ENCODE assay signal across 17 cellular contexts in genomic region chr1:203668401-203668800, GRCh38. TPM values are rescaled to one million over a fixed set of nuclear protein-coding genes. Genes with fewer than 3 reads are reported as not detected.
DNase-seq lines count a peak whose midpoint lies in the region; ATAC-seq and TF ChIP-seq lines count a peak whose summit lies in the region.
"Had no signal": no experiment of that assay in that cellular context is flagged by ENCODE, and none has a peak within 500 bp of the region (broad histone marks: within the 10 kb centered on the region; RNA-seq: fewer than 3 reads in every experiment).

No MANE protein-coding gene starts in this region.

- H3K4me3 ChIP-seq in ascending aorta (no peak overlapping the region), right lobe of liver (no peak overlapping the region), subcutaneous abdominal adipose tissue (ENCODE audit: low read depth in 1 of 5, low read length in 5 of 5) (no peak overlapping the region)
- H3K4me3 ChIP-seq: cardiac muscle cell had no signal

- H3K4me3 Mint-ChIP-seq in HFFc6, result no peak overlapping the region
- H3K4me3 Mint-ChIP-seq: activated CD4-positive, alpha-beta memory T cell treated with anti-CD3 and anti-CD28 coated beads, Interleukin-2, amount 10 ng/mL, durations not matched to agents 7 days and 5 days had no signal

- H3K27ac ChIP-seq in ascending aorta (peak overlapping the region; percentile 81 to 85), right lobe of liver (peak overlapping the region in 2 of 3 donors; percentile 10 to 47), subcutaneous abdominal adipose tissue (ENCODE audit: low read depth, low read length) (peak overlapping the region; percentile 97)
- H3K27ac ChIP-seq: cardiac muscle cell, epithelial cell of prostate had no signal

- peaks cover 25 to 60% of the 10 kb centered on the region in 2 donors for H3K4me1 ChIP-seq in ascending aorta
- H3K4me1 ChIP-seq in right lobe of liver, result peaks cover 0 to 26% (median 8%) of the 10 kb centered on the region in 4 donors
- peaks cover 32 to 87% (median 73%) of the 10 kb centered on the region in 5 donors for H3K4me1 ChIP-seq in subcutaneous abdominal adipose tissue (ENCODE audit: control insufficient read depth in 5 of 5, insufficient read depth in 5 of 5, low read length in 5 of 5)

- H3K4me1 Mint-ChIP-seq in HFFc6 (ENCODE audit: low read depth), result peaks cover 90% of the 10 kb centered on the region

- intact Hi-C loops in ascending aorta (cut with DNase I), result loop anchor here (2.0 kb wide), 1 partner anchor 24 kb away; no protein-coding TSS in a partner anchor
- intact Hi-C loops in right lobe of liver (cut with DNase I), result no loop called here

- no peaks in the 10 kb centered on the region for H3K36me3 ChIP-seq in ascending aorta
- no peaks in the 10 kb centered on the region for H3K36me3 ChIP-seq in right lobe of liver
- H3K36me3 ChIP-seq in subcutaneous abdominal adipose tissue (ENCODE audit: control insufficient read depth in 5 of 5, insufficient read depth in 5 of 5, low read length in 5 of 5), result peaks cover 0 to 13% (median 7%) of the 10 kb centered on the region in 5 donors
- H3K36me3 ChIP-seq: cardiac muscle cell had no signal

- H3K27me3 Mint-ChIP-seq in HFFc6 (ENCODE audit: insufficient read depth), result peaks cover 10% of the 10 kb centered on the region
- H3K27me3 Mint-ChIP-seq: activated CD4-positive, alpha-beta memory T cell treated with anti-CD3 and anti-CD28 coated beads, Interleukin-2, amount 10 ng/mL, durations not matched to agents 7 days and 5 days had no signal

- ATAC-seq in right lobe of liver (peak; percentile 83 to 93 (median 91)), GM19035 (IDR thresholded peaks at IDR 0.05; ENCODE audit: unreplicated experiment) (no peak)

- no peak for TF ChIP-seq CTCF in HFFc6 (IDR thresholded peaks at IDR 0.05)
- no peak for TF ChIP-seq CTCF in ascending aorta (IDR thresholded peaks at IDR 0.05)
- TF ChIP-seq CTCF in right lobe of liver (IDR thresholded peaks at IDR 0.05), result no peak

- TF ChIP-seq POLR2A in right lobe of liver (IDR thresholded peaks at IDR 0.05), result no peak

- peak overlapping the region in 1 of 5 donors; percentile 3 for H3K9ac ChIP-seq in subcutaneous abdominal adipose tissue (ENCODE audit: low read length in 5 of 5)

- WGBS in right lobe of liver (ENCODE audit: insufficient coverage, low coverage, low lambda C conversion rate, missing lambda C conversion rate), result 50% methylated on average over 1 of the region's 1 CpG

- DNase-seq in HFFc6, result no peak
- DNase-seq in ascending aorta (ENCODE audit: low spot score in 2 of 2), result no peak
- peak in 2 of 3 donors; percentile 42 to 77 for DNase-seq in right lobe of liver
- no peak for DNase-seq in NCI-H1048 (lab: John Stamatoyannopoulos, UW)
- no peak for DNase-seq in hypothalamus (lab: John Stamatoyannopoulos, UW)
- DNase-seq: activated CD4-positive, alpha-beta memory T cell treated with anti-CD3 and anti-CD28 coated beads, Interleukin-2, amount 10 ng/mL, durations not matched to agents 7 days and 5 days; activated gamma-delta T cell; COR-L47; NCI-H1436; NCI-H526 treated with DMSO at 0.1 percent for 48 hours; SHP77; stimulated activated CD4-positive, alpha-beta T cell treated with anti-CD3 and anti-CD28 coated beads, Interleukin-4, amount 100 ng/mL, for 4 hours; stimulated activated naive CD4-positive, alpha-beta T cell treated with Interleukin-2 at 50 U/mL for 16 hours had no signal

- no peaks in the 10 kb centered on the region for H3K9me3 ChIP-seq in ascending aorta
- no peaks in the 10 kb centered on the region for H3K9me3 ChIP-seq in right lobe of liver
- H3K9me3 ChIP-seq in subcutaneous abdominal adipose tissue (ENCODE audit: control insufficient read depth in 5 of 5, low read length in 5 of 5), result no peaks in the 10 kb centered on the region

- peaks cover 48% of the 10 kb centered on the region for H3K36me3 Mint-ChIP-seq in HFFc6 (ENCODE audit: low read depth)

- no peaks in the 10 kb centered on the region for H3K9me3 Mint-ChIP-seq in HFFc6
- H3K9me3 Mint-ChIP-seq: activated CD4-positive, alpha-beta memory T cell treated with anti-CD3 and anti-CD28 coated beads, Interleukin-2, amount 10 ng/mL, durations not matched to agents 7 days and 5 days had no signal

- H3K27ac Mint-ChIP-seq in HFFc6, result peak overlapping the region; percentile 93
- H3K27ac Mint-ChIP-seq: activated CD4-positive, alpha-beta memory T cell treated with anti-CD3 and anti-CD28 coated beads, Interleukin-2, amount 10 ng/mL, durations not matched to agents 7 days and 5 days had no signal

- H3K27me3 ChIP-seq in ascending aorta (no peaks in the 10 kb centered on the region), right lobe of liver (no peaks in the 10 kb centered on the region), subcutaneous abdominal adipose tissue (ENCODE audit: control insufficient read depth in 5 of 5, insufficient read depth in 4 of 5, low read length in 5 of 5) (no peaks in the 10 kb centered on the region)

RNA-seq across cellular contexts. Expression of gene ATP2B4, which starts 41.8 kb away (rescaled TPM):
- total RNA-seq in HFFc6 (2021; fragmentation: NEBNext Ultra II Directional; extraction: Animal tissue kit (Norgen Biotek cat#: 25700)), result 100 to 1,000 TPM; 199 to 243 (median 221) TPM
- total RNA-seq in ascending aorta (97.1 TPM), right lobe of liver (10 to 100 TPM in 4 of 6 experiments, 1 to 10 TPM in 2; 8.7 to 59.3 (median 23.3) TPM)

Comparison
In these comparisons a context has a peak if more than half of its experiments do, and no peak if none do; other contexts are left out.
1. DNase-seq: peak in right lobe of liver (2 of 3); none in HFFc6 (single experiment), ascending aorta (0 of 2), NCI-H1048 (single experiment) and hypothalamus (0 of 51).
2. H3K27ac ChIP-seq: peak in every context shown above with its lines; median percentile 97 in subcutaneous abdominal adipose tissue; 83 in ascending aorta; 28 in right lobe of liver.